ENCODE assay signal across 12 cellular contexts in genomic region chr3:46380471-46381215, GRCh38. TPM values are rescaled to one million over a fixed set of nuclear protein-coding genes. Genes with fewer than 3 reads are reported as not detected.
A peak's percentile ranks its signal among the peaks of the same experiment; 100 is the strongest.
DNase-seq lines count a peak whose midpoint lies in the region; ATAC-seq and TF ChIP-seq lines count a peak whose summit lies in the region.
"Had no signal": no experiment of that assay in that cellular context is flagged by ENCODE, and none has a peak within 500 bp of the region (broad histone marks: within the 10 kb centered on the region; RNA-seq: fewer than 3 reads in every experiment).

No MANE protein-coding gene starts in this region.

- H3K27me3 Mint-ChIP-seq in CD4-positive, alpha-beta T cell = peaks cover 6% of the 10 kb centered on the region
- H3K27me3 Mint-ChIP-seq in central memory CD8-positive, alpha-beta T cell = no peaks in the 10 kb centered on the region
- H3K27me3 Mint-ChIP-seq in natural killer cell treated with Interleukin-12 subunit alpha and Interleukin-12 subunit beta and Interleukin-15 and Interleukin-18, amount 100 ng/mL, for 72 hours = no peaks in the 10 kb centered on the region

- peak overlapping the region; percentile 9; the same call in 1 of the 2 replicates for H3K4me2 ChIP-seq in KMS-11

- peaks cover 29% of the 10 kb centered on the region for H3K4me1 ChIP-seq in KMS-11 (ENCODE audit: low read depth, poor library complexity, severe bottlenecking)

- H3K27ac ChIP-seq in CD4-positive, alpha-beta T cell (ENCODE audit: low read depth, low read length) = no peak overlapping the region
- no peak overlapping the region for H3K27ac ChIP-seq in KMS-11
- H3K27ac ChIP-seq: transverse colon had no signal

- peaks cover 27% of the 10 kb centered on the region for H3K4me1 Mint-ChIP-seq in CD4-positive, alpha-beta T cell (ENCODE audit: low read depth)
- peaks cover 44% of the 10 kb centered on the region for H3K4me1 Mint-ChIP-seq in central memory CD8-positive, alpha-beta T cell
- H3K4me1 Mint-ChIP-seq in natural killer cell treated with Interleukin-12 subunit alpha and Interleukin-12 subunit beta and Interleukin-15 and Interleukin-18, amount 100 ng/mL, for 72 hours (ENCODE audit: low read depth in 2 of 2) = peaks cover 44 to 58% of the 10 kb centered on the region in 2 donors

- H3K9me3 Mint-ChIP-seq in CD4-positive, alpha-beta T cell = no peaks in the 10 kb centered on the region
- H3K9me3 Mint-ChIP-seq in central memory CD8-positive, alpha-beta T cell = no peaks in the 10 kb centered on the region
- H3K9me3 Mint-ChIP-seq in natural killer cell treated with Interleukin-12 subunit alpha and Interleukin-12 subunit beta and Interleukin-15 and Interleukin-18, amount 100 ng/mL, for 72 hours = no peaks in the 10 kb centered on the region

- no peak for TF ChIP-seq CTCF in CD4-positive, alpha-beta T cell (IDR thresholded peaks at IDR 0.05)
- no peak for TF ChIP-seq CTCF in KMS-11 (conservative IDR thresholded peaks at IDR 0.05; ENCODE audit: low read depth, low read length)

- no peak for DNase-seq in CD4-positive, alpha-beta T cell
- no peak for DNase-seq in central memory CD8-positive, alpha-beta T cell (ENCODE audit: low spot score in 2 of 2)
- no peak for DNase-seq in natural killer cell treated with Interleukin-12 subunit alpha and Interleukin-12 subunit beta and Interleukin-15 and Interleukin-18, amount 100 ng/mL, for 72 hours (ENCODE audit: low spot score)
- no peak for DNase-seq in NCI-H446 (lab: John Stamatoyannopoulos, UW)
- no peak for DNase-seq in A172 (ENCODE audit: low spot score)
- DNase-seq in EL = no peak
- DNase-seq: activated naive CD4-positive, alpha-beta T cell treated with anti-CD3 and anti-CD28 coated beads, Interleukin-2, amount 50 U/mL, for 16 hours; NCI-H1105; stimulated activated CD4-positive, alpha-beta T cell treated with anti-CD3 and anti-CD28 coated beads, Interleukin-4, amount 100 ng/mL, for 24 hours; transverse colon had no signal

- no peaks in the 10 kb centered on the region for H3K36me3 Mint-ChIP-seq in CD4-positive, alpha-beta T cell (ENCODE audit: low read depth)
- H3K36me3 Mint-ChIP-seq in central memory CD8-positive, alpha-beta T cell (ENCODE audit: insufficient read depth) = peaks cover 14% of the 10 kb centered on the region
- H3K36me3 Mint-ChIP-seq in natural killer cell treated with Interleukin-12 subunit alpha and Interleukin-12 subunit beta and Interleukin-15 and Interleukin-18, amount 100 ng/mL, for 72 hours = peaks cover 6% of the 10 kb centered on the region

- CTCF ChIA-PET in CD4-positive, alpha-beta T cell (lab: Charles Lee) = no interaction called here

- ATAC-seq in CD4-positive, alpha-beta T cell (ENCODE audit: poor library complexity) = no peak
- peak; percentile 56 for ATAC-seq in central memory CD8-positive, alpha-beta T cell (replicated peaks; ENCODE audit: extremely low read depth, poor library complexity, severe bottlenecking)
- ATAC-seq in natural killer cell treated with Interleukin-12 subunit alpha and Interleukin-12 subunit beta and Interleukin-15 and Interleukin-18, amount 100 ng/mL, for 72 hours = peak; percentile 47 to 50
- no peak for ATAC-seq in GM19328 (IDR thresholded peaks at IDR 0.05; ENCODE audit: unreplicated experiment)

- POLR2A ChIA-PET in CD4-positive, alpha-beta T cell (lab: Charles Lee) = no interaction called here

- no peak overlapping the region for H3K4me3 Mint-ChIP-seq in CD4-positive, alpha-beta T cell
- H3K4me3 Mint-ChIP-seq in central memory CD8-positive, alpha-beta T cell = peak overlapping the region; percentile 20
- H3K4me3 Mint-ChIP-seq in natural killer cell treated with Interleukin-12 subunit alpha and Interleukin-12 subunit beta and Interleukin-15 and Interleukin-18, amount 100 ng/mL, for 72 hours = peak overlapping the region; percentile 57

- no peaks in the 10 kb centered on the region for H3K79me2 ChIP-seq in KMS-11 (ENCODE audit: insufficient read depth, low read depth)

- H3K4me3 ChIP-seq in KMS-11 (IDR thresholded peaks at IDR 0.05; ENCODE audit: insufficient read depth, low read depth, low read length) = no peak overlapping the region
- H3K4me3 ChIP-seq: transverse colon had no signal

- H3K27ac Mint-ChIP-seq in CD4-positive, alpha-beta T cell = peak overlapping the region; percentile 12
- H3K27ac Mint-ChIP-seq in central memory CD8-positive, alpha-beta T cell (ENCODE audit: low read depth) = peak overlapping the region; percentile 17
- H3K27ac Mint-ChIP-seq in natural killer cell treated with Interleukin-12 subunit alpha and Interleukin-12 subunit beta and Interleukin-15 and Interleukin-18, amount 100 ng/mL, for 72 hours = peak overlapping the region; percentile 21 to 85

- peak overlapping the region; percentile 25; the same call in 1 of the 2 replicates for H2AFZ ChIP-seq in KMS-11 (ENCODE audit: low read depth)

- intact Hi-C loops in CD4-positive, alpha-beta T cell (cut with DNase I, micrococcal nuclease) = no loop called here

- no peak overlapping the region for H3K9ac ChIP-seq in KMS-11

- H3K9me3 ChIP-seq in CD4-positive, alpha-beta T cell (ENCODE audit: control insufficient read depth, low read length) = no peaks in the 10 kb centered on the region
- H3K9me3 ChIP-seq: transverse colon had no signal

- no peaks in the 10 kb centered on the region for H3K36me3 ChIP-seq in KMS-11 (ENCODE audit: insufficient read depth)
- H3K36me3 ChIP-seq: transverse colon had no signal

- H4K20me1 ChIP-seq in KMS-11 (ENCODE audit: insufficient read depth) = no peaks in the 10 kb centered on the region

- H3K27me3 ChIP-seq in CD4-positive, alpha-beta T cell (ENCODE audit: control insufficient read depth, insufficient read depth, low read length) = no peaks in the 10 kb centered on the region
- H3K27me3 ChIP-seq in KMS-11 (ENCODE audit: insufficient read depth, low read depth) = no peaks in the 10 kb centered on the region
- H3K27me3 ChIP-seq: transverse colon had no signal

RNA-seq across cellular contexts. Expression of gene CCR5, which starts 9.9 kb away (rescaled TPM):
- 1 to 10 TPM; 1.1 to 1.4 TPM for total RNA-seq in CD4-positive, alpha-beta T cell
- 10 to 100 TPM; 28.3 to 46.2 TPM for total RNA-seq in natural killer cell treated with Interleukin-12 subunit alpha and Interleukin-12 subunit beta and Interleukin-15 and Interleukin-18, amount 100 ng/mL, for 72 hours
- total RNA-seq in A172 (2014; rRNA removed; shearing (Covaris generic)) = not detected in 2 replicates

RNA-seq across cellular contexts. Expression of gene CCRL2, which starts 26.4 kb away (rescaled TPM):
- total RNA-seq in CD4-positive, alpha-beta T cell = 1 to 10 TPM; 4.3 to 4.5 TPM
- total RNA-seq in natural killer cell treated with Interleukin-12 subunit alpha and Interleukin-12 subunit beta and Interleukin-15 and Interleukin-18, amount 100 ng/mL, for 72 hours = 1 to 10 TPM; 4.0 to 6.2 TPM
- 0.72 TPM in 1 of 2 replicates, not detected in the other for total RNA-seq in A172 (2014; rRNA removed; shearing (Covaris generic))

RNA-seq across cellular contexts. Expression of gene CCR2, which starts 26.7 kb away (rescaled TPM):
- 1 to 10 TPM in 1 of 2 experiments, under 1 TPM in 1; 0.99 to 1.0 TPM for total RNA-seq in CD4-positive, alpha-beta T cell
- 1 to 10 TPM in 1 of 2 donors, under 1 TPM in 1; 0.48 to 2.5 TPM for total RNA-seq in natural killer cell treated with Interleukin-12 subunit alpha and Interleukin-12 subunit beta and Interleukin-15 and Interleukin-18, amount 100 ng/mL, for 72 hours
- total RNA-seq in A172 (2014; rRNA removed; shearing (Covaris generic)) = not detected in 2 replicates

Comparison
In these comparisons a context has a peak if more than half of its experiments do, and no peak if none do; other contexts are left out.
1. ATAC-seq: peak in central memory CD8-positive, alpha-beta T cell (single experiment) and natural killer cell treated with Interleukin-12 subunit alpha and Interleukin-12 subunit beta and Interleukin-15 and Interleukin-18, amount 100 ng/mL, for 72 hours (2 of 2); none in CD4-positive, alpha-beta T cell (single experiment) and GM19328 (single experiment).
2. RNA of gene CCR5, which starts 9.9 kb away (total RNA-seq): 28.3 to 46.2 TPM in natural killer cell treated with Interleukin-12 subunit alpha and Interleukin-12 subunit beta and Interleukin-15 and Interleukin-18, amount 100 ng/mL, for 72 hours; 1.1 to 1.4 TPM in CD4-positive, alpha-beta T cell and not detected in A172; every median in the first group is over 10 times any median in the second.
3. Peak in every context shown above with its lines, with median percentiles within 50 percentile points of each other: H3K27ac Mint-ChIP-seq.